ENCODE assay signal across 15 cellular contexts in genomic region chr2:63950414-63950813, GRCh38.
"Had no signal": no experiment of that assay in that cellular context is flagged by ENCODE, and none has a peak within 500 bp of the region (broad histone marks: within the 10 kb centered on the region; RNA-seq: fewer than 3 reads in every experiment).

No MANE protein-coding gene starts in this region.

- H3K4me3 Mint-ChIP-seq: activated naive CD4-positive, alpha-beta T cell treated with anti-CD3 and anti-CD28 coated beads for 36 hours; activated naive CD8-positive, alpha-beta T cell treated with anti-CD3 and anti-CD28 coated beads, Interleukin-2, amount 50 U/mL, for 24 hours; activated T-helper 17 cell treated with anti-CD3 and anti-CD28 coated beads, Interleukin-2, amount 50 U/mL, for 72 hours; neural progenitor cell; stimulated activated naive CD8-positive, alpha-beta T cell treated with anti-CD3 and anti-CD28 coated beads, Interleukin-15, amount 100 ng/mL, for 72 hours; type B pancreatic cell had no signal

- H3K27ac ChIP-seq: cardiac muscle cell, lower lobe of right lung, neural progenitor cell, psoas muscle, sigmoid colon, WERI-Rb-1 had no signal

- H3K4me1 ChIP-seq: lower lobe of right lung, neural progenitor cell, psoas muscle, sigmoid colon had no signal

- H3K9ac ChIP-seq: neural progenitor cell had no signal

- H3K27ac Mint-ChIP-seq: activated naive CD4-positive, alpha-beta T cell treated with anti-CD3 and anti-CD28 coated beads for 36 hours; activated naive CD8-positive, alpha-beta T cell treated with anti-CD3 and anti-CD28 coated beads, Interleukin-2, amount 50 U/mL, for 24 hours; activated T-helper 17 cell treated with anti-CD3 and anti-CD28 coated beads, Interleukin-2, amount 50 U/mL, for 72 hours; neural progenitor cell; stimulated activated naive CD8-positive, alpha-beta T cell treated with anti-CD3 and anti-CD28 coated beads, Interleukin-15, amount 100 ng/mL, for 72 hours; type B pancreatic cell had no signal

- DNase-seq: activated CD4-positive, alpha-beta T cell treated with anti-CD3 and anti-CD28 coated beads, Interleukin-2, amount 50 U/mL, for 48 hours; activated naive CD4-positive, alpha-beta T cell treated with anti-CD3 and anti-CD28 coated beads for 36 hours; activated naive CD8-positive, alpha-beta T cell treated with anti-CD3 and anti-CD28 coated beads, Interleukin-2, amount 50 U/mL, for 24 hours; left colon; lower lobe of right lung; midbrain; psoas muscle; sigmoid colon; stimulated activated CD4-positive, alpha-beta T cell treated with anti-CD3 and anti-CD28 coated beads, Interleukin-1b, Interleukin-23, amount 100 ng/mL, for 48 hours; stimulated activated naive CD8-positive, alpha-beta T cell treated with anti-CD3 and anti-CD28 coated beads, Interleukin-15, amount 100 ng/mL, for 72 hours; WERI-Rb-1 had no signal

- H3K27me3 ChIP-seq: cardiac muscle cell, neural progenitor cell, sigmoid colon had no signal

- ATAC-seq: activated naive CD8-positive, alpha-beta T cell treated with anti-CD3 and anti-CD28 coated beads, Interleukin-2, amount 50 U/mL, for 24 hours; activated T-helper 17 cell treated with anti-CD3 and anti-CD28 coated beads, Interleukin-2, amount 50 U/mL, for 72 hours; left colon; lower lobe of right lung; psoas muscle; stimulated activated naive CD8-positive, alpha-beta T cell treated with anti-CD3 and anti-CD28 coated beads, Interleukin-15, amount 100 ng/mL, for 72 hours had no signal

- H3K27me3 Mint-ChIP-seq: activated naive CD8-positive, alpha-beta T cell treated with anti-CD3 and anti-CD28 coated beads, Interleukin-2, amount 50 U/mL, for 24 hours; activated T-helper 17 cell treated with anti-CD3 and anti-CD28 coated beads, Interleukin-2, amount 50 U/mL, for 72 hours; stimulated activated naive CD8-positive, alpha-beta T cell treated with anti-CD3 and anti-CD28 coated beads, Interleukin-15, amount 100 ng/mL, for 72 hours; type B pancreatic cell had no signal

- H3K4me3 ChIP-seq: cardiac muscle cell, lower lobe of right lung, neural progenitor cell, psoas muscle, sigmoid colon had no signal

- H3K9me3 Mint-ChIP-seq: neural progenitor cell, type B pancreatic cell had no signal

- H3K9me3 ChIP-seq: lower lobe of right lung, psoas muscle, sigmoid colon had no signal

- H3K4me1 Mint-ChIP-seq: activated naive CD8-positive, alpha-beta T cell treated with anti-CD3 and anti-CD28 coated beads, Interleukin-2, amount 50 U/mL, for 24 hours; activated T-helper 17 cell treated with anti-CD3 and anti-CD28 coated beads, Interleukin-2, amount 50 U/mL, for 72 hours; neural progenitor cell; stimulated activated naive CD8-positive, alpha-beta T cell treated with anti-CD3 and anti-CD28 coated beads, Interleukin-15, amount 100 ng/mL, for 72 hours had no signal
